In genomic region chr22:36765943-36766450, GRCh38 we compare ENCODE assay signal across 20 cellular contexts. TPM values are rescaled to one million over a fixed set of nuclear protein-coding genes. Genes with fewer than 3 reads are reported as not detected.
DNase-seq lines count a peak whose midpoint lies in the region; ATAC-seq and TF ChIP-seq lines count a peak whose summit lies in the region.
"Had no signal": no experiment of that assay in that cellular context is flagged by ENCODE, and none has a peak within 500 bp of the region (broad histone marks: within the 10 kb centered on the region; RNA-seq: fewer than 3 reads in every experiment).

No MANE protein-coding gene starts in this region.

- H2BK120ac ChIP-seq in mesendoderm (ENCODE audit: low read depth, low read length) = no peak overlapping the region

- no peak overlapping the region for H3K56ac ChIP-seq in mesendoderm (ENCODE audit: low read length)

- no peaks in the 10 kb centered on the region for H3K36me3 Mint-ChIP-seq in activated T-helper 17 cell treated with anti-CD3 and anti-CD28 coated beads, Interleukin-2, amount 50 U/mL, for 72 hours (ENCODE audit: low read depth)

- no peaks in the 10 kb centered on the region for H3K4me1 ChIP-seq in mesendoderm (ENCODE audit: control insufficient read depth, low read depth, low read length)
- H3K4me1 ChIP-seq: ascending aorta, parathyroid adenoma had no signal

- WGBS in mesendoderm (ENCODE audit: extremely low coverage, insufficient coverage, low lambda C conversion rate) = no CpG with 5 or more reads among the region's 11 CpGs

- H3K9ac ChIP-seq in mesendoderm (ENCODE audit: low read length) = no peak overlapping the region
- H3K9ac ChIP-seq: parathyroid adenoma had no signal

- no peaks in the 10 kb centered on the region for H3K9me3 Mint-ChIP-seq in activated T-helper 17 cell treated with anti-CD3 and anti-CD28 coated beads, Interleukin-2, amount 50 U/mL, for 72 hours
- H3K9me3 Mint-ChIP-seq: T-cell had no signal

- H4K8ac ChIP-seq in mesendoderm (ENCODE audit: low read depth, low read length) = no peak overlapping the region

- no peak overlapping the region for H2AK5ac ChIP-seq in mesendoderm (ENCODE audit: low read length)

- H3K36me3 ChIP-seq in mesendoderm (ENCODE audit: control insufficient read depth, insufficient read depth, low read length) = no peaks in the 10 kb centered on the region

- no peak for TF ChIP-seq CTCF in fibroblast of mammary gland (conservative IDR thresholded peaks at IDR 0.05; ENCODE audit: control insufficient read depth, insufficient read depth, low read depth, low read length)

- no peak overlapping the region for H3K4me3 Mint-ChIP-seq in activated T-helper 17 cell treated with anti-CD3 and anti-CD28 coated beads, Interleukin-2, amount 50 U/mL, for 72 hours
- H3K4me3 Mint-ChIP-seq: T-cell had no signal

- H3K27ac ChIP-seq in mesendoderm (ENCODE audit: low read depth, low read length) = no peak overlapping the region
- H3K27ac ChIP-seq: ascending aorta, C4-2B, parathyroid adenoma had no signal

- H3K27me3 Mint-ChIP-seq in activated T-helper 17 cell treated with anti-CD3 and anti-CD28 coated beads, Interleukin-2, amount 50 U/mL, for 72 hours = no peaks in the 10 kb centered on the region
- H3K27me3 Mint-ChIP-seq: T-cell had no signal

- H3K4me1 Mint-ChIP-seq in activated T-helper 17 cell treated with anti-CD3 and anti-CD28 coated beads, Interleukin-2, amount 50 U/mL, for 72 hours = no peaks in the 10 kb centered on the region

- H4K5ac ChIP-seq in mesendoderm (ENCODE audit: low read length) = no peak overlapping the region

- no peak for ATAC-seq in activated T-helper 17 cell treated with anti-CD3 and anti-CD28 coated beads, Interleukin-2, amount 50 U/mL, for 72 hours (replicated peaks)
- no peak for ATAC-seq in GM19328 (IDR thresholded peaks at IDR 0.05; ENCODE audit: unreplicated experiment)
- ATAC-seq: T-cell had no signal

- no peak overlapping the region for H3K18ac ChIP-seq in mesendoderm (ENCODE audit: low read length)

- H3K23ac ChIP-seq in mesendoderm (ENCODE audit: low read length) = no peak overlapping the region

- peak; percentile 40 for DNase-seq in ELR (ENCODE audit: low read depth)
- DNase-seq in fibroblast of mammary gland (ENCODE audit: low read depth) = peak; percentile 40
- peak; percentile 49 for DNase-seq in stromal cell of bone marrow (ENCODE audit: low read depth)
- no peak for DNase-seq in mesendoderm
- no peak for DNase-seq in NCI-H526 (lab: John Stamatoyannopoulos, UW)
- DNase-seq: activated CD4-positive, alpha-beta T cell treated with anti-CD3 and anti-CD28 coated beads, Interleukin-2, amount 50 U/mL, for 1 hour; activated naive CD4-positive, alpha-beta T cell; cortex of kidney; NCI-H2029 treated with DMSO at 0.1 percent for 48 hours; NCI-H510A; stimulated activated CD4-positive, alpha-beta T cell treated with anti-CD3 and anti-CD28 coated beads, Interleukin-4, amount 100 ng/mL, for 1 hour; T-cell had no signal

- H3K27ac Mint-ChIP-seq in activated T-helper 17 cell treated with anti-CD3 and anti-CD28 coated beads, Interleukin-2, amount 50 U/mL, for 72 hours = peak overlapping the region; percentile 8
- H3K27ac Mint-ChIP-seq: T-cell had no signal

- no peaks in the 10 kb centered on the region for H3K79me1 ChIP-seq in mesendoderm (ENCODE audit: low read length)

- no peaks in the 10 kb centered on the region for H3K79me2 ChIP-seq in mesendoderm (ENCODE audit: control insufficient read depth, insufficient read depth, low read length)
- H3K79me2 ChIP-seq: parathyroid adenoma had no signal

- H3K4me3 ChIP-seq in fibroblast of mammary gland (ENCODE audit: control insufficient read depth, low read depth, low read length) = no peak overlapping the region
- no peak overlapping the region for H3K4me3 ChIP-seq in mesendoderm (ENCODE audit: low read length)
- H3K4me3 ChIP-seq: ascending aorta had no signal

- no peaks in the 10 kb centered on the region for H3K27me3 ChIP-seq in mesendoderm (ENCODE audit: insufficient read depth, low read length, poor library complexity)
- H3K27me3 ChIP-seq: ascending aorta had no signal

- no peak overlapping the region for H2BK5ac ChIP-seq in mesendoderm (ENCODE audit: low read length)

- no peak overlapping the region for H2BK15ac ChIP-seq in mesendoderm (replicated peaks; ENCODE audit: low read depth)

- no peak overlapping the region for H3K4ac ChIP-seq in mesendoderm (ENCODE audit: low read depth, low read length)

- no peak overlapping the region for H3K4me2 ChIP-seq in mesendoderm (ENCODE audit: low read length)

RNA-seq across cellular contexts. Expression of gene IFT27, which starts 9.9 kb away (rescaled TPM):
- total RNA-seq in activated T-helper 17 cell treated with anti-CD3 and anti-CD28 coated beads, Interleukin-2, amount 50 U/mL, for 72 hours = 10 to 100 TPM; 19.7 to 21.2 TPM
- polyA plus RNA-seq in mesendoderm (2013, experiment 1 of 2) = 22.0 TPM
- polyA plus RNA-seq in mesendoderm (2013, experiment 2 of 2) = 21.5 TPM

RNA-seq across cellular contexts. Expression of gene PVALB, which starts 50.8 kb away (rescaled TPM):
- not detected for total RNA-seq in activated T-helper 17 cell treated with anti-CD3 and anti-CD28 coated beads, Interleukin-2, amount 50 U/mL, for 72 hours
- 1.1 TPM for polyA plus RNA-seq in mesendoderm (2013, experiment 1 of 2)
- polyA plus RNA-seq in mesendoderm (2013, experiment 2 of 2) = 1.7 TPM
- total RNA-seq: ascending aorta, H4, lower leg skin, subcutaneous adipose tissue, T-cell had no signal

Comparison
In these comparisons a context has a peak if more than half of its experiments do, and no peak if none do; other contexts are left out.
1. DNase-seq: peak in ELR (single experiment), fibroblast of mammary gland (single experiment) and stromal cell of bone marrow (single experiment); none in mesendoderm (single experiment) and NCI-H526 (0 of 2).